ENCODE assay signal across 8 cellular contexts in the genomic region with DNA sequence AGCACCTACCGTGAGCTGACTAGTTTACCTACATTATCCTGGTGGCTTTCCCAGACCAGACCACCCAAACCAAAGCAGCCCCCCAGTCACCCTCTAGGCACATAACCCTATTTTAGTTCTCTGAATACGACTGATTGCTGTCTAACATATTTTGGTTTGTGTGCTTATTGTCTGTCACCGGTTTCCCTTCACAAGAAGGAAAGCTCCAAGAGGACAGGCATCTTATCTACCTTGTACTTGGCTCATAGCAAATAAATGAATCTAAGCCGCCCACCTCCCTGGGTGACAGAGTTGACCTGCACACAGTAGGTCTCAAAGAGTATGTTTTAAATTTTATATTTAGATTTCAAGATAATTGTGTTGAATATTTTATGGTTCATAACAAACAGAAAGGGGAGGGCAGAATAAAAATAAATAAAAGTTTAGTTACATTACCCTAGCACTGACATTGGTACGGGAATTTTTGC. TPM values are rescaled to one million over a fixed set of nuclear protein-coding genes. Genes with fewer than 3 reads are reported as not detected.
A peak's percentile ranks its signal among the peaks of the same experiment; 100 is the strongest.
DNase-seq lines count a peak whose midpoint lies in the region; ATAC-seq and TF ChIP-seq lines count a peak whose summit lies in the region.

No MANE protein-coding gene starts in this region.

- peak overlapping the region; percentile 85 for H3K4me3 Mint-ChIP-seq in progenitor cell of endocrine pancreas (ENCODE audit: low read depth)

- no peaks in the 10 kb centered on the region for H3K27me3 Mint-ChIP-seq in progenitor cell of endocrine pancreas

- peaks cover 3% of the 10 kb centered on the region for H3K9me3 Mint-ChIP-seq in progenitor cell of endocrine pancreas (ENCODE audit: low read depth)

- DNase-seq in ELR (ENCODE audit: low read depth) (peak; percentile 21), RKO (ENCODE audit: low spot score) (peak; percentile 34), erythroblast (lab: John Stamatoyannopoulos, UW) (peak; percentile 41 to 48), progenitor cell of endocrine pancreas (ENCODE audit: low spot score, unreplicated experiment) (no peak), NCI-H774 (lab: John Stamatoyannopoulos, UW) (no peak), ACHN (no peak)
- no peak for DNase-seq in stimulated activated naive CD4-positive, alpha-beta T cell (lab: John Stamatoyannopoulos, UW)

- peak overlapping the region; percentile 29 for H3K27ac Mint-ChIP-seq in progenitor cell of endocrine pancreas

- H3K36me3 Mint-ChIP-seq in progenitor cell of endocrine pancreas (ENCODE audit: insufficient read depth), result peaks cover 20% of the 10 kb centered on the region

- in situ Hi-C loops in ACHN (cut with HindIII; ENCODE audit: low pct_ligation_motif_present, low pct_unique_long_range_greater_than_20kb, low sequenced_read_pairs), result no loop called here

- peaks cover 51% of the 10 kb centered on the region for H3K4me1 Mint-ChIP-seq in progenitor cell of endocrine pancreas (ENCODE audit: low read depth)

- TF ChIP-seq POLR2A in erythroblast (IDR thresholded peaks at IDR 0.05; ENCODE audit: low read length), result no peak

- TF ChIP-seq CTCF in progenitor cell of endocrine pancreas (IDR thresholded peaks at IDR 0.05; ENCODE audit: unreplicated experiment), result no peak

- no peak for ATAC-seq in GM18511 (IDR thresholded peaks at IDR 0.05; ENCODE audit: unreplicated experiment)

RNA-seq across cellular contexts. Expression of a gene that starts 0.9 kb away (rescaled TPM):
- 258 and 264 TPM in 2 replicates for total RNA-seq in progenitor cell of endocrine pancreas

Comparison
In these comparisons a context has a peak if more than half of its experiments do, and no peak if none do; other contexts are left out.
1. DNase-seq: peak in ELR (single experiment), RKO (single experiment) and erythroblast (2 of 2); none in progenitor cell of endocrine pancreas (single experiment), NCI-H774 (single experiment), ACHN (single experiment) and stimulated activated naive CD4-positive, alpha-beta T cell (0 of 6).